8 cellular contexts compared by ENCODE assay signal in the genomic region with DNA sequence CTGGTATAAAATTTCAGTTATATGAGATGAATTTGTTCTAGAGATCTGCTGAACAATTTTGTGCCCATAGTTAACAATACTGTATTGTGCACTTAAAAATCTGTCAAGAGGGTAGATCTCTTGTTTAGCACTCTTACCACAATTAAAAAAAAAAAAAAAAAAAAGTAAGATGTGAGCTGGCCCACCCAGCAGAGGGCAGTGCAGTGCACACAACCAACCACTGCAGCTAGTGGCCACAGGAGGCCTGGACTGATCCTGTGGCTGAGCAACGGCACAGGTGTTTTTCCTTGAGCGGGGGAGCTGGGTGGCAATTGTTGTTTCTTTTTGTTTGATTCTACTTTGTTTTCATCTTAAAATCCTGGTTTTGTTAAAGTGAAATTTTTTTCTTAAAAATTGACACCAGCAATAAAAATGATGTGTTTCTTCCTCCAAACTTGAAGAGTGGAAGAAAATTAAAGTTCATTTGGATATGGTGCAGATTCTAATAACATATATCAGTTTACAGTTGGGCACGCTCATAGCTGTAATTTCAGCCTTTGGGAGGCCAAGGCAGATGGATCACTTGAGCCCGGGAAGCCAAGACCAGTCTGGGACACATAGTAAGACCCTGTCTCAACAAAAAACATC.
DNase-seq lines count a peak whose midpoint lies in the region; ATAC-seq and TF ChIP-seq lines count a peak whose summit lies in the region.

No MANE protein-coding gene starts in this region.

- H3K4me3 Mint-ChIP-seq in activated T-cell treated with anti-CD3 and anti-CD28 coated beads, Interleukin-2, amount 50 U/mL, for 72 hours: no peak overlapping the region

- TF ChIP-seq CTCF in AG09319 (IDR thresholded peaks at IDR 0.05; ENCODE audit: low read depth, low read length) (peak; percentile 69), foreskin keratinocyte (conservative IDR thresholded peaks at IDR 0.05) (peak; percentile 70), prostate gland (IDR thresholded peaks at IDR 0.05) (peak; percentile 45 to 69 (median 48))

- H3K4me1 ChIP-seq in foreskin keratinocyte: no peaks in the 10 kb centered on the region
- no peaks in the 10 kb centered on the region for H3K4me1 ChIP-seq in prostate gland (replicated peaks)

- ATAC-seq in GM18868 (IDR thresholded peaks at IDR 0.05; ENCODE audit: unreplicated experiment) (peak; percentile 80), HG03521 (IDR thresholded peaks at IDR 0.05; ENCODE audit: unreplicated experiment) (peak; percentile 83), foreskin keratinocyte (peak; percentile 83)
- ATAC-seq in activated T-cell treated with anti-CD3 and anti-CD28 coated beads, Interleukin-2, amount 50 U/mL, for 72 hours (replicated peaks in 1 of 2): peak; percentile 69 to 78

- WGBS in prostate gland: 40% methylated on average over 4 of the region's 4 CpGs

- H3K4me1 Mint-ChIP-seq in activated T-cell treated with anti-CD3 and anti-CD28 coated beads, Interleukin-2, amount 50 U/mL, for 72 hours (ENCODE audit: low read depth): no peaks in the 10 kb centered on the region

- H3K27me3 ChIP-seq in foreskin keratinocyte (peaks cover 3% of the 10 kb centered on the region), prostate gland (replicated peaks; ENCODE audit: insufficient read depth) (no peaks in the 10 kb centered on the region)

- no peaks in the 10 kb centered on the region for H3K9me3 Mint-ChIP-seq in activated T-cell treated with anti-CD3 and anti-CD28 coated beads, Interleukin-2, amount 50 U/mL, for 72 hours

- no peak for TF ChIP-seq POLR2A in prostate gland (IDR thresholded peaks at IDR 0.05)

- H3K27me3 Mint-ChIP-seq in activated T-cell treated with anti-CD3 and anti-CD28 coated beads, Interleukin-2, amount 50 U/mL, for 72 hours (ENCODE audit: low read depth): peaks cover 19% of the 10 kb centered on the region

- H3K9me3 ChIP-seq in prostate gland: no peaks in the 10 kb centered on the region

- intact Hi-C loops in prostate gland (cut with DNase I): no loop called here

- DNase-seq in AG09319 (ENCODE audit: extremely low read depth, low read depth) (peak; percentile 8), OCI-M1 (lab: John Stamatoyannopoulos, UW) (peak; percentile 58), foreskin keratinocyte (peak; percentile 7 to 16), prostate gland (ENCODE audit: low spot score) (peak; percentile 13), NCI-H187 (lab: John Stamatoyannopoulos, UW) (no peak)
- DNase-seq in activated T-cell treated with anti-CD3 and anti-CD28 coated beads, Interleukin-2, amount 50 U/mL, for 72 hours: peak; percentile 57

- no peak overlapping the region for H3K4me3 ChIP-seq in prostate gland

- no peak overlapping the region for H3K27ac ChIP-seq in foreskin keratinocyte
- no peak overlapping the region for H3K27ac ChIP-seq in prostate gland

- H3K36me3 ChIP-seq in prostate gland: no peaks in the 10 kb centered on the region

- H3K36me3 Mint-ChIP-seq in activated T-cell treated with anti-CD3 and anti-CD28 coated beads, Interleukin-2, amount 50 U/mL, for 72 hours (ENCODE audit: insufficient read depth in 2 of 2): no peaks in the 10 kb centered on the region

- H3K27ac Mint-ChIP-seq in activated T-cell treated with anti-CD3 and anti-CD28 coated beads, Interleukin-2, amount 50 U/mL, for 72 hours: no peak overlapping the region

Comparison
In these comparisons a context has a peak if more than half of its experiments do, and no peak if none do; other contexts are left out.
1. DNase-seq: peak in AG09319 (single experiment), OCI-M1 (single experiment), activated T-cell treated with anti-CD3 and anti-CD28 coated beads, Interleukin-2, amount 50 U/mL, for 72 hours (2 of 2), foreskin keratinocyte (2 of 2) and prostate gland (single experiment); none in NCI-H187 (0 of 2).
2. Peak in every context shown above with its lines, with median percentiles within 50 percentile points of each other: CTCF ChIP-seq and ATAC-seq.